ENCODE assay signal across 23 cellular contexts in the genomic region with DNA sequence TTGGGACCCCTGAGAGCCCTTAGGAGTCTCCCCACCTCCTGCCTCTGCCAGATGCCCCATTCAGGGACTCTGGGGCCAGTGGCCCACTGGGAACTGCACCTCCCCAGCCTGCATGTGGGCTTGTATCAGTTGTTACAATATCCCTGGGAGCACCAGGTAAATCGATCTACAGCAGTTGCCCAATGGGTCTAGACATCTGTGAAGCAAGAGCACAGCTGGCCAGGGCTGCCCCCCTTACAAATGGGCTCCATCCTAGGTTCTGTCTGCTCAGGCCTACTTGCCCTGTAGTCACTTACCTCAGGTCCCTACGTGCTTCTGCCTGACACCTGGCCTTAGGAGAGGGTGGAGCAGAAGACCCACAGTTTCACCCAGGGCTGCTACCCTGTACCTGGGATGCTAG.
A peak's percentile ranks its signal among the peaks of the same experiment; 100 is the strongest.
DNase-seq lines count a peak whose midpoint lies in the region; ATAC-seq, FAIRE-seq and TF ChIP-seq lines count a peak whose summit lies in the region.
"Had no signal": no experiment of that assay in that cellular context is flagged by ENCODE, and none has a peak within 500 bp of the region (broad histone marks: within the 10 kb centered on the region; RNA-seq: fewer than 3 reads in every experiment).

No MANE protein-coding gene starts in this region.

- H3K4me1 Mint-ChIP-seq in activated naive CD8-positive, alpha-beta T cell treated with anti-CD3 and anti-CD28 coated beads, Interleukin-2, amount 50 U/mL, for 24 hours, result peaks cover 4% of the 10 kb centered on the region
- H3K4me1 Mint-ChIP-seq in activated naive CD8-positive, alpha-beta T cell treated with anti-CD3 and anti-CD28 coated beads for 36 hours, result no peaks in the 10 kb centered on the region
- peaks cover 17% of the 10 kb centered on the region for H3K4me1 Mint-ChIP-seq in memory B cell
- H3K4me1 Mint-ChIP-seq in glutamatergic neuron (ENCODE audit: low read depth, unreplicated experiment), result no peaks in the 10 kb centered on the region

- peaks cover 39% of the 10 kb centered on the region for H3K36me3 Mint-ChIP-seq in activated naive CD8-positive, alpha-beta T cell treated with anti-CD3 and anti-CD28 coated beads, Interleukin-2, amount 50 U/mL, for 24 hours (ENCODE audit: low read depth)
- peaks cover 3% of the 10 kb centered on the region for H3K36me3 Mint-ChIP-seq in activated naive CD8-positive, alpha-beta T cell treated with anti-CD3 and anti-CD28 coated beads for 36 hours
- peaks cover 28% of the 10 kb centered on the region for H3K36me3 Mint-ChIP-seq in memory B cell
- peaks cover 4% of the 10 kb centered on the region for H3K36me3 Mint-ChIP-seq in glutamatergic neuron (ENCODE audit: unreplicated experiment)

- H3K4me3 Mint-ChIP-seq in activated naive CD8-positive, alpha-beta T cell treated with anti-CD3 and anti-CD28 coated beads, Interleukin-2, amount 50 U/mL, for 24 hours, result no peak overlapping the region
- no peak overlapping the region for H3K4me3 Mint-ChIP-seq in activated naive CD8-positive, alpha-beta T cell treated with anti-CD3 and anti-CD28 coated beads for 36 hours
- H3K4me3 Mint-ChIP-seq in memory B cell, result no peak overlapping the region
- H3K4me3 Mint-ChIP-seq in glutamatergic neuron (ENCODE audit: unreplicated experiment), result no peak overlapping the region
- H3K4me3 Mint-ChIP-seq: CD8-positive, alpha-beta T cell had no signal

- H3K27ac ChIP-seq in coronary artery, result no peak overlapping the region
- H3K27ac ChIP-seq: C4-2B, KMS-11, SK-N-MC had no signal

- no peak overlapping the region for H3K27ac Mint-ChIP-seq in activated naive CD8-positive, alpha-beta T cell treated with anti-CD3 and anti-CD28 coated beads, Interleukin-2, amount 50 U/mL, for 24 hours
- no peak overlapping the region for H3K27ac Mint-ChIP-seq in activated naive CD8-positive, alpha-beta T cell treated with anti-CD3 and anti-CD28 coated beads for 36 hours
- peak overlapping the region; percentile 62 for H3K27ac Mint-ChIP-seq in memory B cell
- no peak overlapping the region for H3K27ac Mint-ChIP-seq in glutamatergic neuron (ENCODE audit: unreplicated experiment)
- H3K27ac Mint-ChIP-seq: CD8-positive, alpha-beta T cell had no signal

- no peak for TF ChIP-seq POLR2A in GM12892 (IDR thresholded peaks at IDR 0.05; ENCODE audit: low read depth, low read length)

- H3K27me3 Mint-ChIP-seq in activated naive CD8-positive, alpha-beta T cell treated with anti-CD3 and anti-CD28 coated beads, Interleukin-2, amount 50 U/mL, for 24 hours, result no peaks in the 10 kb centered on the region
- H3K27me3 Mint-ChIP-seq in activated naive CD8-positive, alpha-beta T cell treated with anti-CD3 and anti-CD28 coated beads for 36 hours, result no peaks in the 10 kb centered on the region
- no peaks in the 10 kb centered on the region for H3K27me3 Mint-ChIP-seq in memory B cell
- H3K27me3 Mint-ChIP-seq in glutamatergic neuron (ENCODE audit: unreplicated experiment), result peaks cover under 1% of the 10 kb centered on the region

- H3K4me3 ChIP-seq in coronary artery, result no peak overlapping the region
- H3K4me3 ChIP-seq: SK-N-MC had no signal

- H3K9me3 Mint-ChIP-seq in activated naive CD8-positive, alpha-beta T cell treated with anti-CD3 and anti-CD28 coated beads, Interleukin-2, amount 50 U/mL, for 24 hours, result no peaks in the 10 kb centered on the region
- no peaks in the 10 kb centered on the region for H3K9me3 Mint-ChIP-seq in activated naive CD8-positive, alpha-beta T cell treated with anti-CD3 and anti-CD28 coated beads for 36 hours
- H3K9me3 Mint-ChIP-seq in memory B cell (peaks cover 3% of the 10 kb centered on the region), glutamatergic neuron (ENCODE audit: unreplicated experiment) (no peaks in the 10 kb centered on the region)
- H3K9me3 Mint-ChIP-seq: CD8-positive, alpha-beta T cell had no signal

- peak; percentile 24 for ATAC-seq in activated naive CD8-positive, alpha-beta T cell treated with anti-CD3 and anti-CD28 coated beads, Interleukin-2, amount 50 U/mL, for 24 hours
- no peak for ATAC-seq in memory B cell (ENCODE audit: low read depth)
- ATAC-seq: CD8-positive, alpha-beta T cell; HCT116 had no signal

- no peak for TF ChIP-seq CTCF in coronary artery (IDR thresholded peaks at IDR 0.05)
- TF ChIP-seq CTCF in glutamatergic neuron (IDR thresholded peaks at IDR 0.05; ENCODE audit: partially characterized antibody, unreplicated experiment), result no peak

- DNase-seq in activated naive CD8-positive, alpha-beta T cell treated with anti-CD3 and anti-CD28 coated beads, Interleukin-2, amount 50 U/mL, for 24 hours, result no peak
- no peak for DNase-seq in activated naive CD8-positive, alpha-beta T cell treated with anti-CD3 and anti-CD28 coated beads for 36 hours
- peak; percentile 62 for DNase-seq in coronary artery (ENCODE audit: low spot score)
- DNase-seq in memory B cell (ENCODE audit: low spot score in 2 of 2), result no peak
- no peak for DNase-seq in GM12892 (ENCODE audit: insufficient read length)
- DNase-seq in amniotic stem cell (lab: John Stamatoyannopoulos, UW), result no peak
- DNase-seq in glutamatergic neuron, result no peak
- DNase-seq: CD8-positive, alpha-beta T cell; DMS79 treated with DMSO at 0.1 percent for 48 hours; GF-D8; IMR-90; MM.1S; NCI-H1417; NCI-H1694; NCI-H2081; NCI-H524; NCI-H774; SIG-M5 had no signal

- no peak for FAIRE-seq in GM12892 (lab: Jason Lieb, UNC)
- FAIRE-seq: RCC 7860 had no signal
